ENCODE assay signal across 1 cellular context in the genomic region with DNA sequence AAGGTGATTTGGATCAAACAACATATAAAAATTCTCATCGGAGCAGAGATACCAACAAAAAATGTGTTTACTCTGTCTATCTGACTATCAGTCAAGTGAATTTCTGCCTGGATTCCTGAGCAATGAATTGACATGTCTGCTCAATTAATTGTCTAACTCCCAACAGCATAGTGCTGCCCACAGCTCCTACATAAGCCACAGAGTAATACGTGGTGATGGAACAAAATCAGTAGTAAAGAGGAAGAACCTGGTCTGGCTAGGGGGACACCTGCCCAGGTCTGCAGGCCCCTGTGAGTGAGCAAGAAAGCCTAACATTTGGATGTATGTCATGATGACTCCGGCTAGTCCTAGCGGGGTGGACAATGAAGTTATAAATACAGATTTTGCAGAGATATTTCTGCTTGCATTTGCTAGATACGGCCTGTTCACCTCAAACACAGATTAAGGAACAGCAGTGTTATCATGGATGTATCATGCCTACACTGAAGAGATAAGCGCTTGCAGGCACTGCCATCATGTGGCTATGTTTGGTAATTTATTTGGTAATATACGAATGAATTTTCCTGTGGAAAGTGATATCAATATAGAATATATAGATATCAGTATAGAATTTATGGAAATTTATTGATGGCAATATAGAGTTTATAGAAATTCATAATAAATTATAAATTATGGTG.
TF ChIP-seq lines count a peak whose summit lies in the region.

No MANE protein-coding gene starts in this region.

TF ChIP-seq in K562, 482 proteins besides CTCF, POLR2A, EP300 and RAD21 (continued from another document and continues in another):
- TF ChIP-seq, protein P1, sequence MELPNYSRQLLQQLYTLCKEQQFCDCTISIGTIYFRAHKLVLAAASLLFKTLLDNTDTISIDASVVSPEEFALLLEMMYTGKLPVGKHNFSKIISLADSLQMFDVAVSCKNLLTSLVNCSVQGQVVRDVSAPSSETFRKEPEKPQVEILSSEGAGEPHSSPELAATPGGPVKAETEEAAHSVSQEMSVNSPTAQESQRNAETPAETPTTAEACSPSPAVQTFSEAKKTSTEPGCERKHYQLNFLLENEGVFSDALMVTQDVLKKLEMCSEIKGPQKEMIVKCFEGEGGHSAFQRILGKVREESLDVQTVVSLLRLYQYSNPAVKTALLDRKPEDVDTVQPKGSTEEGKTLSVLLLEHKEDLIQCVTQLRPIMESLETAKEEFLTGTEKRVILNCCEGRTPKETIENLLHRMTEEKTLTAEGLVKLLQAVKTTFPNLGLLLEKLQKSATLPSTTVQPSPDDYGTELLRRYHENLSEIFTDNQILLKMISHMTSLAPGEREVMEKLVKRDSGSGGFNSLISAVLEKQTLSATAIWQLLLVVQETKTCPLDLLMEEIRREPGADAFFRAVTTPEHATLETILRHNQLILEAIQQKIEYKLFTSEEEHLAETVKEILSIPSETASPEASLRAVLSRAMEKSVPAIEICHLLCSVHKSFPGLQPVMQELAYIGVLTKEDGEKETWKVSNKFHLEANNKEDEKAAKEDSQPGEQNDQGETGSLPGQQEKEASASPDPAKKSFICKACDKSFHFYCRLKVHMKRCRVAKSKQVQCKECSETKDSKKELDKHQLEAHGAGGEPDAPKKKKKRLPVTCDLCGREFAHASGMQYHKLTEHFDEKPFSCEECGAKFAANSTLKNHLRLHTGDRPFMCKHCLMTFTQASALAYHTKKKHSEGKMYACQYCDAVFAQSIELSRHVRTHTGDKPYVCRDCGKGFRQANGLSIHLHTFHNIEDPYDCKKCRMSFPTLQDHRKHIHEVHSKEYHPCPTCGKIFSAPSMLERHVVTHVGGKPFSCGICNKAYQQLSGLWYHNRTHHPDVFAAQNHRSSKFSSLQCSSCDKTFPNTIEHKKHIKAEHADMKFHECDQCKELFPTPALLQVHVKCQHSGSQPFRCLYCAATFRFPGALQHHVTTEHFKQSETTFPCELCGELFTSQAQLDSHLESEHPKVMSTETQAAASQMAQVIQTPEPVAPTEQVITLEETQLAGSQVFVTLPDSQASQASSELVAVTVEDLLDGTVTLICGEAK (IDR thresholded peaks at IDR 0.05) = peak; percentile 46
- TF ChIP-seq, protein P1 (CRISPR knock-in tag; IDR thresholded peaks at IDR 0.05) = no peak
- TF ChIP-seq CREM (IDR thresholded peaks at IDR 0.05; ENCODE audit: low read depth) (no peak), RFX7 (CRISPR knock-in tag; IDR thresholded peaks at IDR 0.05) (no peak), KAT8 (IDR thresholded peaks at IDR 0.05; ENCODE audit: low read depth) (no peak), CBX1 (IDR thresholded peaks at IDR 0.05; ENCODE audit: low read depth) (no peak), KAT2B (IDR thresholded peaks at IDR 0.05; ENCODE audit: low read depth, low read length) (no peak), LEF1 (IDR thresholded peaks at IDR 0.05) (no peak), NR2C1 (IDR thresholded peaks at IDR 0.05) (no peak), NR2C1 (tag; IDR thresholded peaks at IDR 0.05) (no peak), EWSR1 (IDR thresholded peaks at IDR 0.05; ENCODE audit: borderline replicate concordance, low read depth, partially characterized antibody) (no peak), RCOR1 (IDR thresholded peaks at IDR 0.05; ENCODE audit: borderline replicate concordance in 1 of 2, low read depth in 2 of 2, low read length in 2 of 2) (peak in 1 of 2 experiments; percentile 40; a peak in 1 of 4 replicates), HDAC6 (IDR thresholded peaks at IDR 0.05; ENCODE audit: low read depth, low read length) (no peak), ZNF165 (CRISPR knock-in tag; IDR thresholded peaks at IDR 0.05; ENCODE audit: borderline replicate concordance) (no peak), ZNF217 (CRISPR knock-in tag; IDR thresholded peaks at IDR 0.05) (no peak), RHOXF2B (CRISPR knock-in tag; conservative IDR thresholded peaks at IDR 0.05) (no peak), ZNF253 (CRISPR knock-in tag; conservative IDR thresholded peaks at IDR 0.05) (no peak), ZNF133 (CRISPR knock-in tag; IDR thresholded peaks at IDR 0.05) (no peak), ESRRA (IDR thresholded peaks at IDR 0.05; ENCODE audit: borderline replicate concordance, low read depth) (no peak), HMG20B (CRISPR knock-in tag; IDR thresholded peaks at IDR 0.05) (no peak), ZKSCAN3 (CRISPR knock-in tag; IDR thresholded peaks at IDR 0.05) (no peak), CBFA2T3 (IDR thresholded peaks at IDR 0.05) (peak; percentile 33; the same call in 1 of the 2 replicates), LCOR (CRISPR knock-in tag; IDR thresholded peaks at IDR 0.05) (no peak), SPI1 (IDR thresholded peaks at IDR 0.05; ENCODE audit: borderline replicate concordance, low read depth, low read length) (0 out of 2 replicates have a peak, but pooled peaks have one; percentile 5), HDAC2 (IDR thresholded peaks at IDR 0.05) (no peak), NFXL1 (CRISPR knock-in tag; IDR thresholded peaks at IDR 0.05) (no peak), SIN3A (IDR thresholded peaks at IDR 0.05; ENCODE audit: borderline replicate concordance in 2 of 2, control insufficient read depth in 1 of 2, low read depth in 2 of 2, low read length in 2 of 2) (no peak), HSF4 (CRISPR knock-in tag; IDR thresholded peaks at IDR 0.05; ENCODE audit: borderline replicate concordance) (no peak), STAG1 (CRISPR knock-in tag; IDR thresholded peaks at IDR 0.05; ENCODE audit: borderline replicate concordance) (peak; percentile 25; the same call in 1 of the 2 replicates), SMAD4 (CRISPR knock-in tag; conservative IDR thresholded peaks at IDR 0.05) (no peak), POLR2H (tag; IDR thresholded peaks at IDR 0.05; ENCODE audit: low read depth) (no peak), COPS2 (conservative IDR thresholded peaks at IDR 0.05) (no peak), JUND (IDR thresholded peaks at IDR 0.05; ENCODE audit: borderline replicate concordance, low read depth, low read length) (peak; percentile 22; the same call in 1 of the 2 replicates), JUND (tag; IDR thresholded peaks at IDR 0.05; ENCODE audit: borderline replicate concordance, low read depth, low read length) (no peak), PTTG1 (tag; IDR thresholded peaks at IDR 0.05; ENCODE audit: low read depth) (no peak), JUN (IDR thresholded peaks at IDR 0.05; ENCODE audit: borderline replicate concordance, low read depth, low read length) (no peak), JUN (CRISPR knock-in tag; IDR thresholded peaks at IDR 0.05; ENCODE audit: borderline replicate concordance) (no peak), ZNF24 (IDR thresholded peaks at IDR 0.05) (no peak), CBFB (CRISPR knock-in tag; IDR thresholded peaks at IDR 0.05) (no peak), NFIC (IDR thresholded peaks at IDR 0.05) (no peak), FOXK1 (CRISPR knock-in tag; IDR thresholded peaks at IDR 0.05; ENCODE audit: borderline replicate concordance) (no peak), ZNF79 (CRISPR knock-in tag; IDR thresholded peaks at IDR 0.05; ENCODE audit: low read depth) (no peak), CAMTA2 (CRISPR knock-in tag; conservative IDR thresholded peaks at IDR 0.05) (no peak), GABPB2 (CRISPR knock-in tag; conservative IDR thresholded peaks at IDR 0.05) (no peak), CBX2 (IDR thresholded peaks at IDR 0.05; ENCODE audit: insufficient read depth, low read length, poor library complexity, severe bottlenecking) (no peak)
- TF ChIP-seq, protein P2, sequence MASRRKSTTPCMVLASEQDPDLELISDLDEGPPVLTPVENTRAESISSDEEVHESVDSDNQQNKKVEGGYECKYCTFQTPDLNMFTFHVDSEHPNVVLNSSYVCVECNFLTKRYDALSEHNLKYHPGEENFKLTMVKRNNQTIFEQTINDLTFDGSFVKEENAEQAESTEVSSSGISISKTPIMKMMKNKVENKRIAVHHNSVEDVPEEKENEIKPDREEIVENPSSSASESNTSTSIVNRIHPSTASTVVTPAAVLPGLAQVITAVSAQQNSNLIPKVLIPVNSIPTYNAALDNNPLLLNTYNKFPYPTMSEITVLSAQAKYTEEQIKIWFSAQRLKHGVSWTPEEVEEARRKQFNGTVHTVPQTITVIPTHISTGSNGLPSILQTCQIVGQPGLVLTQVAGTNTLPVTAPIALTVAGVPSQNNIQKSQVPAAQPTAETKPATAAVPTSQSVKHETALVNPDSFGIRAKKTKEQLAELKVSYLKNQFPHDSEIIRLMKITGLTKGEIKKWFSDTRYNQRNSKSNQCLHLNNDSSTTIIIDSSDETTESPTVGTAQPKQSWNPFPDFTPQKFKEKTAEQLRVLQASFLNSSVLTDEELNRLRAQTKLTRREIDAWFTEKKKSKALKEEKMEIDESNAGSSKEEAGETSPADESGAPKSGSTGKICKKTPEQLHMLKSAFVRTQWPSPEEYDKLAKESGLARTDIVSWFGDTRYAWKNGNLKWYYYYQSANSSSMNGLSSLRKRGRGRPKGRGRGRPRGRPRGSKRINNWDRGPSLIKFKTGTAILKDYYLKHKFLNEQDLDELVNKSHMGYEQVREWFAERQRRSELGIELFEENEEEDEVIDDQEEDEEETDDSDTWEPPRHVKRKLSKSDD (conservative IDR thresholded peaks at IDR 0.05; ENCODE audit: low read length) = no peak
- TF ChIP-seq, protein P3, sequence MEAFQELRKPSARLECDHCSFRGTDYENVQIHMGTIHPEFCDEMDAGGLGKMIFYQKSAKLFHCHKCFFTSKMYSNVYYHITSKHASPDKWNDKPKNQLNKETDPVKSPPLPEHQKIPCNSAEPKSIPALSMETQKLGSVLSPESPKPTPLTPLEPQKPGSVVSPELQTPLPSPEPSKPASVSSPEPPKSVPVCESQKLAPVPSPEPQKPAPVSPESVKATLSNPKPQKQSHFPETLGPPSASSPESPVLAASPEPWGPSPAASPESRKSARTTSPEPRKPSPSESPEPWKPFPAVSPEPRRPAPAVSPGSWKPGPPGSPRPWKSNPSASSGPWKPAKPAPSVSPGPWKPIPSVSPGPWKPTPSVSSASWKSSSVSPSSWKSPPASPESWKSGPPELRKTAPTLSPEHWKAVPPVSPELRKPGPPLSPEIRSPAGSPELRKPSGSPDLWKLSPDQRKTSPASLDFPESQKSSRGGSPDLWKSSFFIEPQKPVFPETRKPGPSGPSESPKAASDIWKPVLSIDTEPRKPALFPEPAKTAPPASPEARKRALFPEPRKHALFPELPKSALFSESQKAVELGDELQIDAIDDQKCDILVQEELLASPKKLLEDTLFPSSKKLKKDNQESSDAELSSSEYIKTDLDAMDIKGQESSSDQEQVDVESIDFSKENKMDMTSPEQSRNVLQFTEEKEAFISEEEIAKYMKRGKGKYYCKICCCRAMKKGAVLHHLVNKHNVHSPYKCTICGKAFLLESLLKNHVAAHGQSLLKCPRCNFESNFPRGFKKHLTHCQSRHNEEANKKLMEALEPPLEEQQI (IDR thresholded peaks at IDR 0.05) = no peak
- TF ChIP-seq, protein P4, sequence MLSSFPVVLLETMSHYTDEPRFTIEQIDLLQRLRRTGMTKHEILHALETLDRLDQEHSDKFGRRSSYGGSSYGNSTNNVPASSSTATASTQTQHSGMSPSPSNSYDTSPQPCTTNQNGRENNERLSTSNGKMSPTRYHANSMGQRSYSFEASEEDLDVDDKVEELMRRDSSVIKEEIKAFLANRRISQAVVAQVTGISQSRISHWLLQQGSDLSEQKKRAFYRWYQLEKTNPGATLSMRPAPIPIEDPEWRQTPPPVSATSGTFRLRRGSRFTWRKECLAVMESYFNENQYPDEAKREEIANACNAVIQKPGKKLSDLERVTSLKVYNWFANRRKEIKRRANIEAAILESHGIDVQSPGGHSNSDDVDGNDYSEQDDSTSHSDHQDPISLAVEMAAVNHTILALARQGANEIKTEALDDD (IDR thresholded peaks at IDR 0.05) = no peak
- TF ChIP-seq, protein P5, sequence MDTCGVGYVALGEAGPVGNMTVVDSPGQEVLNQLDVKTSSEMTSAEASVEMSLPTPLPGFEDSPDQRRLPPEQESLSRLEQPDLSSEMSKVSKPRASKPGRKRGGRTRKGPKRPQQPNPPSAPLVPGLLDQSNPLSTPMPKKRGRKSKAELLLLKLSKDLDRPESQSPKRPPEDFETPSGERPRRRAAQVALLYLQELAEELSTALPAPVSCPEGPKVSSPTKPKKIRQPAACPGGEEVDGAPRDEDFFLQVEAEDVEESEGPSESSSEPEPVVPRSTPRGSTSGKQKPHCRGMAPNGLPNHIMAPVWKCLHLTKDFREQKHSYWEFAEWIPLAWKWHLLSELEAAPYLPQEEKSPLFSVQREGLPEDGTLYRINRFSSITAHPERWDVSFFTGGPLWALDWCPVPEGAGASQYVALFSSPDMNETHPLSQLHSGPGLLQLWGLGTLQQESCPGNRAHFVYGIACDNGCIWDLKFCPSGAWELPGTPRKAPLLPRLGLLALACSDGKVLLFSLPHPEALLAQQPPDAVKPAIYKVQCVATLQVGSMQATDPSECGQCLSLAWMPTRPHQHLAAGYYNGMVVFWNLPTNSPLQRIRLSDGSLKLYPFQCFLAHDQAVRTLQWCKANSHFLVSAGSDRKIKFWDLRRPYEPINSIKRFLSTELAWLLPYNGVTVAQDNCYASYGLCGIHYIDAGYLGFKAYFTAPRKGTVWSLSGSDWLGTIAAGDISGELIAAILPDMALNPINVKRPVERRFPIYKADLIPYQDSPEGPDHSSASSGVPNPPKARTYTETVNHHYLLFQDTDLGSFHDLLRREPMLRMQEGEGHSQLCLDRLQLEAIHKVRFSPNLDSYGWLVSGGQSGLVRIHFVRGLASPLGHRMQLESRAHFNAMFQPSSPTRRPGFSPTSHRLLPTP (IDR thresholded peaks at IDR 0.05; ENCODE audit: borderline replicate concordance, extremely low read depth, insufficient read length) = no peak
